Comparison of ENCODE assay signal across 12 cellular contexts in the genomic region with DNA sequence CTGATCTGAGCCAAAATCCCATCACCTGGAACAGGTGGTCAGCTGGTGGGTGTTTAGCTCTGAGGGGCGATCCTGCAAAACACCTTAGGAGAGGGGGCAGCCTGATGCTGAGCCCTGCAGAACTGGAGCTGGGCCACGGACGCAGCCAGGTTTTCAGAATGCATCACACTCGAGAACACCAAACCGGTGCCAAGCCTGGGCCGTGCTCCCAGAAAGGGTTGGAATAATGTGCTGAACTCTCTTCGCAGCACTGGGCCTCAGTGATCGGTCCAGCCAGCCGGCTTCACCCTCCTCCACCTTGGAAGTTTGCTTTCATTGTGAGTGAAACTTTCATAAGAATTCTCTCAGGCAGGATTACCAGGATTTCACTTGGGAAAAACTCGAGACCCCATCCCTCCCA. TPM values are rescaled to one million over a fixed set of nuclear protein-coding genes. Genes with fewer than 3 reads are reported as not detected.
DNase-seq lines count a peak whose midpoint lies in the region; ATAC-seq and TF ChIP-seq lines count a peak whose summit lies in the region.
"Had no signal": no experiment of that assay in that cellular context is flagged by ENCODE, and none has a peak within 500 bp of the region (broad histone marks: within the 10 kb centered on the region; RNA-seq: fewer than 3 reads in every experiment).

No MANE protein-coding gene starts in this region.

- DNase-seq in RWPE2 (ENCODE audit: low spot score), result no peak
- peak; percentile 82 for DNase-seq in fibroblast of the aortic adventitia (ENCODE audit: low read depth)
- DNase-seq in thyroid gland, result peak; percentile 76 to 88
- no peak for DNase-seq in effector memory CD4-positive, alpha-beta T cell
- DNase-seq in vagina (ENCODE audit: extremely low spot score in 2 of 2), result no peak
- DNase-seq: CD4-positive, alpha-beta T cell; MV-4-11; NCI-H526; SHP77 treated with DMSO at 0.1 percent for 48 hours had no signal

- peak; percentile 17; the same call in 1 of the 3 replicates for ATAC-seq in RWPE2 (ENCODE audit: low read depth)
- ATAC-seq in HG02763 (IDR thresholded peaks at IDR 0.05; ENCODE audit: unreplicated experiment), result no peak
- ATAC-seq in GM21529 (IDR thresholded peaks at IDR 0.05; ENCODE audit: unreplicated experiment), result no peak

- TF ChIP-seq CTCF in RWPE2 (IDR thresholded peaks at IDR 0.05; ENCODE audit: poor library complexity, severe bottlenecking), result no peak
- TF ChIP-seq CTCF in fibroblast of the aortic adventitia (IDR thresholded peaks at IDR 0.05; ENCODE audit: insufficient read depth, low read length), result no peak
- TF ChIP-seq CTCF in thyroid gland (IDR thresholded peaks at IDR 0.05), result no peak
- no peak for TF ChIP-seq CTCF in vagina (IDR thresholded peaks at IDR 0.05)

- 14 to 63% methylated on average over 8 to 10 of the region's 10 CpGs for WGBS in thyroid gland, 2 donors

- H3K4me3 ChIP-seq in RWPE2 (ENCODE audit: severe bottlenecking) (no peak overlapping the region), fibroblast of the aortic adventitia (ENCODE audit: low read depth, low read length) (no peak overlapping the region), muscle layer of colon (ENCODE audit: low read depth in 1 of 2, low read length in 2 of 2) (no peak overlapping the region), thyroid gland (replicated peaks in 1 of 3) (no peak overlapping the region), vagina (no peak overlapping the region)
- no peak overlapping the region for H3K4me3 ChIP-seq in effector memory CD4-positive, alpha-beta T cell (ENCODE audit: insufficient read depth, low read depth, low read length, poor library complexity, severe bottlenecking)

- no peaks in the 10 kb centered on the region for H3K9me3 ChIP-seq in RWPE2 (ENCODE audit: severe bottlenecking)
- no peaks in the 10 kb centered on the region for H3K9me3 ChIP-seq in muscle layer of colon (ENCODE audit: low read length)
- no peaks in the 10 kb centered on the region for H3K9me3 ChIP-seq in thyroid gland
- no peaks in the 10 kb centered on the region for H3K9me3 ChIP-seq in effector memory CD4-positive, alpha-beta T cell (ENCODE audit: control insufficient read depth, low read length)
- H3K9me3 ChIP-seq in vagina, result no peaks in the 10 kb centered on the region

- H3K27ac ChIP-seq in RWPE2 (ENCODE audit: poor library complexity, severe bottlenecking) (no peak overlapping the region), muscle layer of colon (ENCODE audit: low read depth, low read length) (peak overlapping the region; percentile 91), thyroid gland (no peak overlapping the region), vagina (no peak overlapping the region)
- H3K27ac ChIP-seq in effector memory CD4-positive, alpha-beta T cell (ENCODE audit: insufficient read depth, low read length, poor library complexity, severe bottlenecking), result no peak overlapping the region

- intact Hi-C loops in thyroid gland (cut with DNase I) (no loop called here), vagina (cut with DNase I) (no loop called here)

- H3K36me3 ChIP-seq in RWPE2 (ENCODE audit: low read depth) (peaks cover 25% of the 10 kb centered on the region), muscle layer of colon (ENCODE audit: insufficient read depth, low read length) (no peaks in the 10 kb centered on the region), thyroid gland (no peaks in the 10 kb centered on the region), vagina (peaks cover 0 to 3% of the 10 kb centered on the region in 2 donors)
- no peaks in the 10 kb centered on the region for H3K36me3 ChIP-seq in effector memory CD4-positive, alpha-beta T cell (ENCODE audit: control insufficient read depth, insufficient read depth, low read length)

- H3K9ac ChIP-seq in muscle layer of colon (ENCODE audit: low read length), result peak overlapping the region; percentile 18

- H3K27me3 ChIP-seq in RWPE2 (ENCODE audit: insufficient read depth, poor library complexity, severe bottlenecking) (no peaks in the 10 kb centered on the region), muscle layer of colon (ENCODE audit: control insufficient read depth in 1 of 2, insufficient read depth in 2 of 2, low read length in 2 of 2) (no peaks in the 10 kb centered on the region), thyroid gland (peaks cover 5% of the 10 kb centered on the region), vagina (no peaks in the 10 kb centered on the region)
- H3K27me3 ChIP-seq in effector memory CD4-positive, alpha-beta T cell (replicated peaks; ENCODE audit: control insufficient read depth, insufficient read depth, low read length, poor library complexity, severe bottlenecking), result no peaks in the 10 kb centered on the region

- H3K4me1 ChIP-seq in RWPE2 (ENCODE audit: insufficient read depth, poor library complexity, severe bottlenecking) (no peaks in the 10 kb centered on the region), muscle layer of colon (ENCODE audit: insufficient read depth, low read length) (peaks cover 18% of the 10 kb centered on the region), thyroid gland (peaks cover 0 to 5% of the 10 kb centered on the region in 2 donors), vagina (no peaks in the 10 kb centered on the region)
- H3K4me1 ChIP-seq in effector memory CD4-positive, alpha-beta T cell (ENCODE audit: control insufficient read depth, insufficient read depth, low read length, poor library complexity, severe bottlenecking), result no peaks in the 10 kb centered on the region

- TF ChIP-seq POLR2A in thyroid gland (IDR thresholded peaks at IDR 0.05) (no peak), vagina (IDR thresholded peaks at IDR 0.05) (no peak)

RNA-seq across cellular contexts. Expression of a gene that starts 56.5 kb away (rescaled TPM):
- total RNA-seq in fibroblast of the aortic adventitia (ENCODE audit: low replicate concordance) (51.8 and 59.4 TPM in 2 replicates), thyroid gland (10 to 100 TPM; 10.6 to 25.4 (median 12.9) TPM), vagina (42.5 TPM)

Comparison
In these comparisons a context has a peak if more than half of its experiments do, and no peak if none do; other contexts are left out.
1. DNase-seq: peak in fibroblast of the aortic adventitia (single experiment) and thyroid gland (2 of 2); none in RWPE2 (single experiment), effector memory CD4-positive, alpha-beta T cell (0 of 3) and vagina (0 of 2).